Comparison of ENCODE assay signal across 10 cellular contexts in genomic region chr7:126450269-126450671, GRCh38.
DNase-seq lines count a peak whose midpoint lies in the region; ATAC-seq, FAIRE-seq and TF ChIP-seq lines count a peak whose summit lies in the region.
"Had no signal": no experiment of that assay in that cellular context is flagged by ENCODE, and none has a peak within 500 bp of the region (broad histone marks: within the 10 kb centered on the region; RNA-seq: fewer than 3 reads in every experiment).

No MANE protein-coding gene starts in this region.

- intact Hi-C loops in vagina (cut with DNase I) = no loop called here

- no peaks in the 10 kb centered on the region for H3K9me3 ChIP-seq in astrocyte (ENCODE audit: insufficient read depth, low read depth, low read length)
- H3K9me3 ChIP-seq in vagina = no peaks in the 10 kb centered on the region
- H3K9me3 ChIP-seq: Caco-2 had no signal

- TF ChIP-seq POLR2A in vagina (IDR thresholded peaks at IDR 0.05) = no peak

- H3K36me3 ChIP-seq in astrocyte (ENCODE audit: insufficient read depth, low read length) (no peaks in the 10 kb centered on the region), vagina (no peaks in the 10 kb centered on the region)

- no peak overlapping the region for H3K4me2 ChIP-seq in astrocyte (ENCODE audit: low read length)

- H3K4me1 Mint-ChIP-seq in astrocyte (ENCODE audit: low read depth, unreplicated experiment) = peaks cover 12% of the 10 kb centered on the region

- no peaks in the 10 kb centered on the region for H3K27me3 Mint-ChIP-seq in astrocyte (ENCODE audit: low read depth, unreplicated experiment)

- no peak overlapping the region for H3K4me3 Mint-ChIP-seq in astrocyte (ENCODE audit: unreplicated experiment)

- no peak for FAIRE-seq in astrocyte (lab: Jason Lieb, UNC)

- no peaks in the 10 kb centered on the region for H3K9me3 Mint-ChIP-seq in astrocyte (ENCODE audit: unreplicated experiment)

- no peaks in the 10 kb centered on the region for H4K20me1 ChIP-seq in astrocyte (ENCODE audit: insufficient read depth, low read length)

- no peaks in the 10 kb centered on the region for H3K36me3 Mint-ChIP-seq in astrocyte (ENCODE audit: low read depth, unreplicated experiment)

- H3K27ac ChIP-seq in astrocyte (ENCODE audit: low read depth, low read length) (no peak overlapping the region), vagina (no peak overlapping the region)

- H3K9ac ChIP-seq in astrocyte (ENCODE audit: low read length) = no peak overlapping the region

- no peak overlapping the region for H2AFZ ChIP-seq in astrocyte (ENCODE audit: low read depth, low read length)

- ATAC-seq in GM18520 (IDR thresholded peaks at IDR 0.05; ENCODE audit: unreplicated experiment) (peak; percentile 94), GM21576 (IDR thresholded peaks at IDR 0.05; ENCODE audit: unreplicated experiment) (peak; percentile 93), HG03280 (IDR thresholded peaks at IDR 0.05; ENCODE audit: unreplicated experiment) (peak; percentile 96)

- TF ChIP-seq CTCF in astrocyte (IDR thresholded peaks at IDR 0.05; ENCODE audit: insufficient read depth, low read depth, low read length) (no peak), vagina (IDR thresholded peaks at IDR 0.05) (no peak)

- H3K4me1 ChIP-seq in astrocyte (ENCODE audit: insufficient read depth, low read length) (no peaks in the 10 kb centered on the region), vagina (no peaks in the 10 kb centered on the region)

- no peak overlapping the region for H3K27ac Mint-ChIP-seq in astrocyte (ENCODE audit: unreplicated experiment)

- DNase-seq in astrocyte (ENCODE audit: low read depth) = peak; percentile 0
- DNase-seq in activated T-cell treated with anti-CD3 and anti-CD28 coated beads, Interleukin-2, amount 50 U/mL, for 1 hour = no peak
- DNase-seq in NCI-H1436 treated with DMSO at 0.1 percent for 48 hours (lab: John Stamatoyannopoulos, UW) = no peak
- no peak for DNase-seq in cortex of kidney (lab: John Stamatoyannopoulos, UW)
- DNase-seq in vagina (ENCODE audit: extremely low spot score in 2 of 2) = no peak
- DNase-seq: Caco-2, NCI-H446 had no signal

- H3K79me2 ChIP-seq in astrocyte (ENCODE audit: insufficient read depth, low read length) = no peaks in the 10 kb centered on the region

- H3K4me3 ChIP-seq in astrocyte (ENCODE audit: insufficient read depth, low read depth, low read length) (no peak overlapping the region), vagina (no peak overlapping the region)

- H3K27me3 ChIP-seq in astrocyte (ENCODE audit: insufficient read depth, low read length) (no peaks in the 10 kb centered on the region), vagina (no peaks in the 10 kb centered on the region)
